8 cellular contexts compared by ENCODE assay signal in the genomic region with DNA sequence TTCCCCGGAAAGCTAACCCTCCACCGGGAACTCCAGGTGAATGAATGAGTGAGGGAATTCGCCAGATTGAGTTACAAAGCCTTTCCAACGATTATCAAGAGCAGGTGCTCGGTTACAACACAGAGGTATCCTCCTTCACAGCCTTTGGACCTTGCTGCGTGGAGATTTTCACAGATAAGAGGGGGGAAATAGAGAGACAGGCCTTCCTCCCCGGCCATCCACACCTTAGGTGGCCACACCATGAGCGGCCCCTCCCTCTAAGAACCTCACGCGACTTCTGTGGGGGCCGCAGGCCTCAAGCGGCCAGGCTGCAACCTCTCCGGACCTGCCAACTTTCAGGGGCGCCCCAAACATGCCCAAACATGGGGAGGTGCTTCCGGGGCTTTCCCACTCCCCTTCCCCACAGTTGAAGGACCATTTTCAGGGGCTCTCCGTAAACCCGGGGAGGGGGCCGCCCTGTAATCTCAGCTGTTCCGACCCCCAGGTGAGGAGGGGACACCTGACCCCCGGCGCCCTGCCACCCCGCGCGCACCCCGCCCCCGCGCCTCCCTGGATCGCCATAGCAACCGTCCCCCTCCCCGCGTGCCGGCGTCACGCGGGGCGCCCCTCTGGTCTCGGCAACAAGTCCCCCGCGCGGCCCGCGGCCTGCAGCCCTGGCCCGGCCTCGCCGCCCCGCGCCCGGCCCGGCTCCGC. TPM values are rescaled to one million over a fixed set of nuclear protein-coding genes. Genes with fewer than 3 reads are reported as not detected.
A peak's percentile ranks its signal among the peaks of the same experiment; 100 is the strongest.
DNase-seq lines count a peak whose midpoint lies in the region; ATAC-seq, FAIRE-seq and TF ChIP-seq lines count a peak whose summit lies in the region.

No MANE protein-coding gene starts in this region.

- peaks cover 4% of the 10 kb centered on the region for H3K27me3 Mint-ChIP-seq in nephron progenitor cell (ENCODE audit: low read depth, poor library complexity)

- peak overlapping the region; percentile 89 for H3K4me3 ChIP-seq in WERI-Rb-1 (ENCODE audit: low read depth, low read length)
- H3K4me3 ChIP-seq in endothelial cell of umbilical vein (replicated peaks in 1 of 3; ENCODE audit: insufficient read depth in 1 of 3, low read depth in 1 of 3, low read length in 3 of 3) = peak overlapping the region; percentile 50 to 87 (median 87)
- peak overlapping the region; percentile 92 to 95 for H3K4me3 ChIP-seq in aorta (ENCODE audit: low read length in 2 of 2)

- H2AFZ ChIP-seq in endothelial cell of umbilical vein (ENCODE audit: low read depth, low read length) = peak overlapping the region; percentile 81

- peaks cover 13% of the 10 kb centered on the region for H3K4me1 ChIP-seq in endothelial cell of umbilical vein (ENCODE audit: control insufficient read depth, extremely low read depth, insufficient read depth, low read length)
- no peaks in the 10 kb centered on the region for H3K4me1 ChIP-seq in aorta (ENCODE audit: control insufficient read depth in 1 of 2, insufficient read depth in 2 of 2, low read length in 2 of 2)

- 1% methylated on average over 29 to 50 of the region's 50 CpGs for WGBS in aorta, 2 donors

- peaks cover 9% of the 10 kb centered on the region for H3K36me3 Mint-ChIP-seq in nephron progenitor cell (ENCODE audit: low read depth)

- intact Hi-C loops in endothelial cell of umbilical vein (cut with micrococcal nuclease) = loop anchor here (10.0 kb wide), 1 partner anchor 385 kb away; no protein-coding TSS in a partner anchor
- intact Hi-C loops in aorta (cut with DNase I) = no loop called here

- H3K4me1 Mint-ChIP-seq in nephron progenitor cell = peaks cover 53% of the 10 kb centered on the region

- TF ChIP-seq CTCF in WERI-Rb-1 (IDR thresholded peaks at IDR 0.05; ENCODE audit: low read depth, low read length) (no peak), endothelial cell of umbilical vein (IDR thresholded peaks at IDR 0.05; ENCODE audit: extremely low read depth in 1 of 2, insufficient read depth in 1 of 2, low read depth in 1 of 2, low read length in 2 of 2) (no peak), nephron progenitor cell (IDR thresholded peaks at IDR 0.05) (no peak)

- DNase-seq in C1 segment of cervical spinal cord (lab: John Stamatoyannopoulos, UW) = peak in 9 of 14 donors; percentile 13 to 71 (median 47)
- DNase-seq in WERI-Rb-1 = peak; percentile 36
- DNase-seq in endothelial cell of umbilical vein (ENCODE audit: low read depth, low spot score) = no peak
- no peak for DNase-seq in nephron progenitor cell
- DNase-seq in aorta = peak in 1 of 2 donors; percentile 59
- DNase-seq in Ammon's horn (ENCODE audit: low spot score) = no peak

- H3K9me3 ChIP-seq in WERI-Rb-1 (ENCODE audit: severe bottlenecking) (peaks cover under 1% of the 10 kb centered on the region), endothelial cell of umbilical vein (replicated peaks; ENCODE audit: control insufficient read depth, insufficient read depth, low read length) (no peaks in the 10 kb centered on the region), aorta (ENCODE audit: control insufficient read depth, low read length) (no peaks in the 10 kb centered on the region)

- dilution Hi-C loops in endothelial cell of umbilical vein (cut with MboI; ENCODE audit: extremely low pct_ligation_motif_present, low sequenced_read_pairs) = no loop called here

- ATAC-seq in GM19035 (IDR thresholded peaks at IDR 0.05; ENCODE audit: unreplicated experiment) = peak; percentile 24
- ATAC-seq in HG03342 (IDR thresholded peaks at IDR 0.05; ENCODE audit: unreplicated experiment) = peak; percentile 26
- ATAC-seq in aorta (ENCODE audit: low FRiP score) = no peak

- peaks cover 3% of the 10 kb centered on the region for H4K20me1 ChIP-seq in endothelial cell of umbilical vein (replicated peaks; ENCODE audit: control insufficient read depth, extremely low read depth, insufficient read depth, low read length)

- no peak for TF ChIP-seq POLR2A in endothelial cell of umbilical vein (IDR thresholded peaks at IDR 0.05; ENCODE audit: low read depth, low read length)

- peak overlapping the region; percentile 99 for H3K4me2 ChIP-seq in endothelial cell of umbilical vein (ENCODE audit: insufficient read depth, low read length)

- no TSS peak for BruUV-seq in endothelial cell of umbilical vein (replicated peaks; lab: Mats Ljungman, UMichigan)

- CTCF ChIA-PET in endothelial cell of umbilical vein (lab: Charles Lee) = no interaction called here

- H3K9me1 ChIP-seq in endothelial cell of umbilical vein (replicated peaks; ENCODE audit: control insufficient read depth, extremely low read depth, insufficient read depth, low read length) = no peaks in the 10 kb centered on the region

- POLR2A ChIA-PET in endothelial cell of umbilical vein (lab: Charles Lee) = no interaction called here

- peak overlapping the region; percentile 62 for H3K9ac ChIP-seq in endothelial cell of umbilical vein (replicated peaks; ENCODE audit: extremely low read depth, insufficient read depth, low read length)

- FAIRE-seq in endothelial cell of umbilical vein (lab: Jason Lieb, UNC) = no peak

- no peaks in the 10 kb centered on the region for H3K27me3 ChIP-seq in WERI-Rb-1 (ENCODE audit: insufficient read depth, low read depth, severe bottlenecking)
- H3K27me3 ChIP-seq in endothelial cell of umbilical vein (ENCODE audit: control insufficient read depth in 2 of 2, insufficient read depth in 2 of 2, low read length in 2 of 2) = no peaks in the 10 kb centered on the region
- no peaks in the 10 kb centered on the region for H3K27me3 ChIP-seq in aorta (ENCODE audit: control insufficient read depth in 1 of 2, insufficient read depth in 2 of 2, low read length in 1 of 2)

- peak overlapping the region; percentile 86 for H3K4me3 Mint-ChIP-seq in nephron progenitor cell

- H3K27ac Mint-ChIP-seq in nephron progenitor cell = no peak overlapping the region

- peaks cover 15% of the 10 kb centered on the region for H3K79me2 ChIP-seq in endothelial cell of umbilical vein (ENCODE audit: control insufficient read depth, insufficient read depth, low read length)

- H3K36me3 ChIP-seq in WERI-Rb-1 (0 out of 2 replicates have a peak, but pooled peaks cover 3% of the 10 kb centered on the region), endothelial cell of umbilical vein (ENCODE audit: control insufficient read depth in 2 of 2, extremely low read depth in 1 of 2, insufficient read depth in 2 of 2, low read length in 2 of 2) (no peaks in the 10 kb centered on the region), aorta (ENCODE audit: control insufficient read depth in 1 of 2, insufficient read depth in 2 of 2, low read length in 1 of 2) (no peaks in the 10 kb centered on the region)

- peaks cover 9% of the 10 kb centered on the region for H3K9me3 Mint-ChIP-seq in nephron progenitor cell

- peak overlapping the region; percentile 59 for H3K27ac ChIP-seq in WERI-Rb-1
- H3K27ac ChIP-seq in endothelial cell of umbilical vein (ENCODE audit: insufficient read depth, low read depth, low read length) = no peak overlapping the region
- H3K27ac ChIP-seq in aorta (ENCODE audit: low read depth in 1 of 2, low read length in 2 of 2) = no peak overlapping the region

TF ChIP-seq in endothelial cell of umbilical vein, 7 proteins besides CTCF, POLR2A, EP300 and RAD21:
- TF ChIP-seq MYC (IDR thresholded peaks at IDR 0.05; ENCODE audit: low read depth, low read length) (no peak), GATA2 (IDR thresholded peaks at IDR 0.05; ENCODE audit: insufficient read depth, insufficient read length, low read depth, low read length) (no peak), FOS (IDR thresholded peaks at IDR 0.05; ENCODE audit: borderline replicate concordance, insufficient read depth, low read length) (no peak), EZH2 (IDR thresholded peaks at IDR 0.05; ENCODE audit: borderline replicate concordance, low read depth, low read length, severe bottlenecking) (no peak)
- TF ChIP-seq, protein P1, sequence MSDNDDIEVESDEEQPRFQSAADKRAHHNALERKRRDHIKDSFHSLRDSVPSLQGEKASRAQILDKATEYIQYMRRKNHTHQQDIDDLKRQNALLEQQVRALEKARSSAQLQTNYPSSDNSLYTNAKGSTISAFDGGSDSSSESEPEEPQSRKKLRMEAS (IDR thresholded peaks at IDR 0.05; ENCODE audit: insufficient read depth, insufficient read length) = no peak

RNA-seq across cellular contexts. Expression of a gene that starts 0.6 kb away (rescaled TPM):
- total RNA-seq in endothelial cell of umbilical vein (15.7 and 18.5 TPM in 2 replicates), aorta (10 to 100 TPM; 22.5 to 31.4 TPM)
- polyA plus RNA-seq in endothelial cell of umbilical vein (23.6 and 24.5 TPM in 2 replicates), aorta (1 to 10 TPM; 6.9 to 8.2 TPM)
- 18.9 and 21.1 TPM in 2 replicates for polyA plus RNA-seq in endothelial cell of umbilical vein (2011; cell fraction: cytosol; rRNA removed)
- 24.8 and 26.8 TPM in 2 replicates for polyA plus RNA-seq in endothelial cell of umbilical vein (2011; cell fraction: nucleus; rRNA removed)
- 17.3 and 22.7 TPM in 2 replicates for polyA plus RNA-seq in endothelial cell of umbilical vein (2012)
- 47.1 and 58.8 TPM in 2 replicates for polyA minus RNA-seq in endothelial cell of umbilical vein
- 41.7 TPM for polyA minus RNA-seq in endothelial cell of umbilical vein (2011; cell fraction: cytosol; rRNA and poly(A)+ RNA removed)
- 33.5 and 66.7 TPM in 2 replicates for polyA minus RNA-seq in endothelial cell of umbilical vein (2011; cell fraction: nucleus; rRNA and poly(A)+ RNA removed)

Comparison
In these comparisons a context has a peak if more than half of its experiments do, and no peak if none do; other contexts are left out.
1. DNase-seq: peak in C1 segment of cervical spinal cord (9 of 14) and WERI-Rb-1 (single experiment); none in endothelial cell of umbilical vein (single experiment), nephron progenitor cell (single experiment) and Ammon's horn (single experiment).
2. Peak in every context shown above with its lines, with median percentiles within 50 percentile points of each other: H3K4me3 ChIP-seq.